Comparison of ENCODE assay signal across 1 cellular context in genomic region chr2:20097889-20098714, GRCh38.
TF ChIP-seq lines count a peak whose summit lies in the region.

No MANE protein-coding gene starts in this region.

TF ChIP-seq in HepG2, 621 proteins besides CTCF, POLR2A, EP300 and RAD21 (continued from another document and continues in another):
- peak; percentile 59 to 87; a peak in 3 of 4 replicates for TF ChIP-seq HMGXB4 (CRISPR knock-in tag; IDR thresholded peaks at IDR 0.05; ENCODE audit: borderline replicate concordance in 1 of 2, low read depth in 1 of 2)
- 0 out of 2 replicates have a peak, but pooled peaks have one; percentile 29 for TF ChIP-seq RARA (CRISPR knock-in tag; IDR thresholded peaks at IDR 0.05)
- no peak for TF ChIP-seq ZNF143 (CRISPR knock-in tag; IDR thresholded peaks at IDR 0.05)
- 0 out of 2 replicates have a peak, but pooled peaks have one; percentile 46 for TF ChIP-seq MEF2D (CRISPR knock-in tag; IDR thresholded peaks at IDR 0.05)
- TF ChIP-seq ZNF747 (CRISPR knock-in tag; IDR thresholded peaks at IDR 0.05; ENCODE audit: borderline replicate concordance), result peak; percentile 9; the same call in 1 of the 2 replicates
- no peak for TF ChIP-seq ZSCAN29 (CRISPR knock-in tag; conservative IDR thresholded peaks at IDR 0.05)
- TF ChIP-seq ZFP62 (CRISPR knock-in tag; IDR thresholded peaks at IDR 0.05), result no peak
- no peak for TF ChIP-seq ZNF562 (CRISPR knock-in tag; IDR thresholded peaks at IDR 0.05; ENCODE audit: borderline replicate concordance)
- TF ChIP-seq ZFP90 (CRISPR knock-in tag; IDR thresholded peaks at IDR 0.05; ENCODE audit: borderline replicate concordance), result 0 out of 2 replicates have a peak, but pooled peaks have one; percentile 12
- TF ChIP-seq ZNF780A (CRISPR knock-in tag; IDR thresholded peaks at IDR 0.05), result no peak
- TF ChIP-seq, protein P1, sequence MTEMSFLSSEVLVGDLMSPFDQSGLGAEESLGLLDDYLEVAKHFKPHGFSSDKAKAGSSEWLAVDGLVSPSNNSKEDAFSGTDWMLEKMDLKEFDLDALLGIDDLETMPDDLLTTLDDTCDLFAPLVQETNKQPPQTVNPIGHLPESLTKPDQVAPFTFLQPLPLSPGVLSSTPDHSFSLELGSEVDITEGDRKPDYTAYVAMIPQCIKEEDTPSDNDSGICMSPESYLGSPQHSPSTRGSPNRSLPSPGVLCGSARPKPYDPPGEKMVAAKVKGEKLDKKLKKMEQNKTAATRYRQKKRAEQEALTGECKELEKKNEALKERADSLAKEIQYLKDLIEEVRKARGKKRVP (CRISPR knock-in tag; IDR thresholded peaks at IDR 0.05), result no peak
- TF ChIP-seq ZNF264 (CRISPR knock-in tag; IDR thresholded peaks at IDR 0.05), result no peak
- no peak for TF ChIP-seq IRX3 (CRISPR knock-in tag; IDR thresholded peaks at IDR 0.05; ENCODE audit: borderline replicate concordance, low read depth)
- TF ChIP-seq MEIS2 (CRISPR knock-in tag; IDR thresholded peaks at IDR 0.05), result peak; percentile 53; the same call in 1 of the 2 replicates
- peak; percentile 49; the same call in 1 of the 2 replicates for TF ChIP-seq RXRB (CRISPR knock-in tag; IDR thresholded peaks at IDR 0.05; ENCODE audit: borderline replicate concordance)
- TF ChIP-seq RBFOX2 (IDR thresholded peaks at IDR 0.05; ENCODE audit: low read depth, low read length), result no peak
- TF ChIP-seq ZSCAN5A (CRISPR knock-in tag; IDR thresholded peaks at IDR 0.05; ENCODE audit: borderline replicate concordance), result 0 out of 2 replicates have a peak, but pooled peaks have one; percentile 57
- TF ChIP-seq ZNF513 (CRISPR knock-in tag; conservative IDR thresholded peaks at IDR 0.05), result no peak
- peak; percentile 32 for TF ChIP-seq GABPB1 (CRISPR knock-in tag; IDR thresholded peaks at IDR 0.05)
- peak; percentile 75 for TF ChIP-seq GATAD1 (CRISPR knock-in tag; IDR thresholded peaks at IDR 0.05)
- no peak for TF ChIP-seq MAF1 (CRISPR knock-in tag; IDR thresholded peaks at IDR 0.05; ENCODE audit: borderline replicate concordance)
- TF ChIP-seq ZNF597 (CRISPR knock-in tag; IDR thresholded peaks at IDR 0.05), result no peak
- TF ChIP-seq MXD3 (CRISPR knock-in tag; IDR thresholded peaks at IDR 0.05), result peak; percentile 54; the same call in 1 of the 2 replicates
- TF ChIP-seq, protein P2, sequence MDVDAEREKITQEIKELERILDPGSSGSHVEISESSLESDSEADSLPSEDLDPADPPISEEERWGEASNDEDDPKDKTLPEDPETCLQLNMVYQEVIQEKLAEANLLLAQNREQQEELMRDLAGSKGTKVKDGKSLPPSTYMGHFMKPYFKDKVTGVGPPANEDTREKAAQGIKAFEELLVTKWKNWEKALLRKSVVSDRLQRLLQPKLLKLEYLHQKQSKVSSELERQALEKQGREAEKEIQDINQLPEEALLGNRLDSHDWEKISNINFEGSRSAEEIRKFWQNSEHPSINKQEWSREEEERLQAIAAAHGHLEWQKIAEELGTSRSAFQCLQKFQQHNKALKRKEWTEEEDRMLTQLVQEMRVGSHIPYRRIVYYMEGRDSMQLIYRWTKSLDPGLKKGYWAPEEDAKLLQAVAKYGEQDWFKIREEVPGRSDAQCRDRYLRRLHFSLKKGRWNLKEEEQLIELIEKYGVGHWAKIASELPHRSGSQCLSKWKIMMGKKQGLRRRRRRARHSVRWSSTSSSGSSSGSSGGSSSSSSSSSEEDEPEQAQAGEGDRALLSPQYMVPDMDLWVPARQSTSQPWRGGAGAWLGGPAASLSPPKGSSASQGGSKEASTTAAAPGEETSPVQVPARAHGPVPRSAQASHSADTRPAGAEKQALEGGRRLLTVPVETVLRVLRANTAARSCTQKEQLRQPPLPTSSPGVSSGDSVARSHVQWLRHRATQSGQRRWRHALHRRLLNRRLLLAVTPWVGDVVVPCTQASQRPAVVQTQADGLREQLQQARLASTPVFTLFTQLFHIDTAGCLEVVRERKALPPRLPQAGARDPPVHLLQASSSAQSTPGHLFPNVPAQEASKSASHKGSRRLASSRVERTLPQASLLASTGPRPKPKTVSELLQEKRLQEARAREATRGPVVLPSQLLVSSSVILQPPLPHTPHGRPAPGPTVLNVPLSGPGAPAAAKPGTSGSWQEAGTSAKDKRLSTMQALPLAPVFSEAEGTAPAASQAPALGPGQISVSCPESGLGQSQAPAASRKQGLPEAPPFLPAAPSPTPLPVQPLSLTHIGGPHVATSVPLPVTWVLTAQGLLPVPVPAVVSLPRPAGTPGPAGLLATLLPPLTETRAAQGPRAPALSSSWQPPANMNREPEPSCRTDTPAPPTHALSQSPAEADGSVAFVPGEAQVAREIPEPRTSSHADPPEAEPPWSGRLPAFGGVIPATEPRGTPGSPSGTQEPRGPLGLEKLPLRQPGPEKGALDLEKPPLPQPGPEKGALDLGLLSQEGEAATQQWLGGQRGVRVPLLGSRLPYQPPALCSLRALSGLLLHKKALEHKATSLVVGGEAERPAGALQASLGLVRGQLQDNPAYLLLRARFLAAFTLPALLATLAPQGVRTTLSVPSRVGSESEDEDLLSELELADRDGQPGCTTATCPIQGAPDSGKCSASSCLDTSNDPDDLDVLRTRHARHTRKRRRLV (CRISPR knock-in tag; IDR thresholded peaks at IDR 0.05), result no peak
- no peak for TF ChIP-seq ZFP36L1 (CRISPR knock-in tag; IDR thresholded peaks at IDR 0.05)
- no peak for TF ChIP-seq GLMP (CRISPR knock-in tag; IDR thresholded peaks at IDR 0.05; ENCODE audit: borderline replicate concordance)
- no peak for TF ChIP-seq ZNF616 (CRISPR knock-in tag; IDR thresholded peaks at IDR 0.05; ENCODE audit: low read depth)
- TF ChIP-seq, protein P3, sequence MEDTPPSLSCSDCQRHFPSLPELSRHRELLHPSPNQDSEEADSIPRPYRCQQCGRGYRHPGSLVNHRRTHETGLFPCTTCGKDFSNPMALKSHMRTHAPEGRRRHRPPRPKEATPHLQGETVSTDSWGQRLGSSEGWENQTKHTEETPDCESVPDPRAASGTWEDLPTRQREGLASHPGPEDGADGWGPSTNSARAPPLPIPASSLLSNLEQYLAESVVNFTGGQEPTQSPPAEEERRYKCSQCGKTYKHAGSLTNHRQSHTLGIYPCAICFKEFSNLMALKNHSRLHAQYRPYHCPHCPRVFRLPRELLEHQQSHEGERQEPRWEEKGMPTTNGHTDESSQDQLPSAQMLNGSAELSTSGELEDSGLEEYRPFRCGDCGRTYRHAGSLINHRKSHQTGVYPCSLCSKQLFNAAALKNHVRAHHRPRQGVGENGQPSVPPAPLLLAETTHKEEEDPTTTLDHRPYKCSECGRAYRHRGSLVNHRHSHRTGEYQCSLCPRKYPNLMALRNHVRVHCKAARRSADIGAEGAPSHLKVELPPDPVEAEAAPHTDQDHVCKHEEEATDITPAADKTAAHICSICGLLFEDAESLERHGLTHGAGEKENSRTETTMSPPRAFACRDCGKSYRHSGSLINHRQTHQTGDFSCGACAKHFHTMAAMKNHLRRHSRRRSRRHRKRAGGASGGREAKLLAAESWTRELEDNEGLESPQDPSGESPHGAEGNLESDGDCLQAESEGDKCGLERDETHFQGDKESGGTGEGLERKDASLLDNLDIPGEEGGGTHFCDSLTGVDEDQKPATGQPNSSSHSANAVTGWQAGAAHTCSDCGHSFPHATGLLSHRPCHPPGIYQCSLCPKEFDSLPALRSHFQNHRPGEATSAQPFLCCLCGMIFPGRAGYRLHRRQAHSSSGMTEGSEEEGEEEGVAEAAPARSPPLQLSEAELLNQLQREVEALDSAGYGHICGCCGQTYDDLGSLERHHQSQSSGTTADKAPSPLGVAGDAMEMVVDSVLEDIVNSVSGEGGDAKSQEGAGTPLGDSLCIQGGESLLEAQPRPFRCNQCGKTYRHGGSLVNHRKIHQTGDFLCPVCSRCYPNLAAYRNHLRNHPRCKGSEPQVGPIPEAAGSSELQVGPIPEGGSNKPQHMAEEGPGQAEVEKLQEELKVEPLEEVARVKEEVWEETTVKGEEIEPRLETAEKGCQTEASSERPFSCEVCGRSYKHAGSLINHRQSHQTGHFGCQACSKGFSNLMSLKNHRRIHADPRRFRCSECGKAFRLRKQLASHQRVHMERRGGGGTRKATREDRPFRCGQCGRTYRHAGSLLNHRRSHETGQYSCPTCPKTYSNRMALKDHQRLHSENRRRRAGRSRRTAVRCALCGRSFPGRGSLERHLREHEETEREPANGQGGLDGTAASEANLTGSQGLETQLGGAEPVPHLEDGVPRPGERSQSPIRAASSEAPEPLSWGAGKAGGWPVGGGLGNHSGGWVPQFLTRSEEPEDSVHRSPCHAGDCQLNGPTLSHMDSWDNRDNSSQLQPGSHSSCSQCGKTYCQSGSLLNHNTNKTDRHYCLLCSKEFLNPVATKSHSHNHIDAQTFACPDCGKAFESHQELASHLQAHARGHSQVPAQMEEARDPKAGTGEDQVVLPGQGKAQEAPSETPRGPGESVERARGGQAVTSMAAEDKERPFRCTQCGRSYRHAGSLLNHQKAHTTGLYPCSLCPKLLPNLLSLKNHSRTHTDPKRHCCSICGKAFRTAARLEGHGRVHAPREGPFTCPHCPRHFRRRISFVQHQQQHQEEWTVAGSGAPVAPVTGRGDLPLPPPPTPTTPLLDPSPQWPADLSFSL (CRISPR knock-in tag; IDR thresholded peaks at IDR 0.05), result no peak
- peak; percentile 55; the same call in 1 of the 2 replicates for TF ChIP-seq HOXA3 (CRISPR knock-in tag; IDR thresholded peaks at IDR 0.05)
- TF ChIP-seq ZNF652 (CRISPR knock-in tag; IDR thresholded peaks at IDR 0.05; ENCODE audit: borderline replicate concordance, low read depth), result no peak
- no peak for TF ChIP-seq MTA3 (CRISPR knock-in tag; IDR thresholded peaks at IDR 0.05)
- TF ChIP-seq POLR2G (IDR thresholded peaks at IDR 0.05; ENCODE audit: low read depth, low read length), result no peak
- 0 out of 2 replicates have a peak, but pooled peaks have one; percentile 19 for TF ChIP-seq SPEN (CRISPR knock-in tag; IDR thresholded peaks at IDR 0.05; ENCODE audit: low read depth)
- TF ChIP-seq ZNF432 (CRISPR knock-in tag; IDR thresholded peaks at IDR 0.05; ENCODE audit: borderline replicate concordance), result no peak
- no peak for TF ChIP-seq ARHGAP35 (CRISPR knock-in tag; IDR thresholded peaks at IDR 0.05; ENCODE audit: borderline replicate concordance)
- TF ChIP-seq ERF (CRISPR knock-in tag; IDR thresholded peaks at IDR 0.05), result peak; percentile 70; the same call in 1 of the 2 replicates
- TF ChIP-seq MIER2 (CRISPR knock-in tag; IDR thresholded peaks at IDR 0.05), result no peak; the same call in 1 of the 2 replicates
